In the genomic region with DNA sequence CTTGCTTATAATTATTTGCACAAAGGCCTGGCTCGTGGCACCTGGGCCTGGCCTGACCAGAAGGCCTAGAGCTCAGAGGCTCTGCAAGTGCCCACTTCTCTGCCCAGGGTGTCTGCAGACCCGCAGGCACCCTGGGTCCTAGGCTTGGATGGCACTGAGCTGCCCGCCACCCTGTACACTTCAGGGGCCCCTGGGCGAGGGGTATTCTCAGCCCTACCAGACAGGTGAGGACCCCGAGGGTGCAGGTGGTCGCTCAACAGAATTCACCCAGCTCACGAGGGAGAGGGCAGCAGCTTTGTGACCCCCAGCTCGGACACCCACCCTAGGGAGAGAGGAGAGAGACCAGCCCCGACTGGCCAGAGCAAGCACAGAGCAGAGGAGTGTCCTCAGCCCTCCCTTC, we compare ENCODE assay signal across 24 cellular contexts.
A peak's percentile ranks its signal among the peaks of the same experiment; 100 is the strongest.
DNase-seq lines count a peak whose midpoint lies in the region; ATAC-seq, FAIRE-seq and TF ChIP-seq lines count a peak whose summit lies in the region.
"Had no signal": no experiment of that assay in that cellular context is flagged by ENCODE, and none has a peak within 500 bp of the region (broad histone marks: within the 10 kb centered on the region; RNA-seq: fewer than 3 reads in every experiment).

No MANE protein-coding gene starts in this region.

- no peak for TF ChIP-seq RAD21 in K562 (CRISPR knock-in tag; conservative IDR thresholded peaks at IDR 0.05 in 1 of 2, IDR thresholded peaks at IDR 0.05 in 1 of 2)

- no peak overlapping the region for H3K4ac ChIP-seq in neuronal stem cell (ENCODE audit: low read length)

- H3K27ac ChIP-seq in K562 (ENCODE audit: extremely low read depth, low read depth, low read length) (no peak overlapping the region), neuronal stem cell (replicated peaks; ENCODE audit: low read length) (no peak overlapping the region), stomach (no peak overlapping the region)
- H3K27ac ChIP-seq: 22Rv1; A549; BLaER1 treated with 17β-estradiol and CSF1 and Interleukin-3, amounts not matched to agents 10 nM and 100 nM; C4-2B had no signal

- H3K23ac ChIP-seq in neuronal stem cell (ENCODE audit: low read depth, low read length, poor library complexity), result no peak overlapping the region

- POLR2A ChIA-PET in Caco-2 (lab: Charles Lee) (no interaction called here), K562 (lab: Yijun Ruan, JAX) (interaction anchor here (0.5 kb wide), 1 partner anchor 143 kb away, joined by 4 read pairs; no protein-coding TSS in a partner anchor)

- H3K79me1 ChIP-seq in neuronal stem cell (ENCODE audit: low read depth, low read length), result no peaks in the 10 kb centered on the region

- H2BK15ac ChIP-seq in neuronal stem cell (ENCODE audit: low read length), result no peak overlapping the region

- H3K36me3 ChIP-seq in Caco-2 (ENCODE audit: control insufficient read depth, insufficient read depth, low read length) (no peaks in the 10 kb centered on the region), K562 (ENCODE audit: control insufficient read depth, insufficient read depth, low read length) (peaks cover 85% of the 10 kb centered on the region), neuronal stem cell (replicated peaks in 1 of 2; ENCODE audit: control insufficient read depth in 2 of 2, insufficient read depth in 2 of 2, low read length in 2 of 2) (no peaks in the 10 kb centered on the region), stomach (peaks cover 0 to 51% (median 27%) of the 10 kb centered on the region in 4 donors)
- H3K36me3 ChIP-seq: BLaER1 treated with 17β-estradiol and CSF1 and Interleukin-3, amounts not matched to agents 10 nM and 100 nM had no signal

- no peak overlapping the region for H2AK5ac ChIP-seq in neuronal stem cell (ENCODE audit: low read depth, low read length)

- TF ChIP-seq POLR2A in K562 (conservative IDR thresholded peaks at IDR 0.05) (no peak), stomach (IDR thresholded peaks at IDR 0.05) (no peak)

- H3K79me2 ChIP-seq in K562 (ENCODE audit: control insufficient read depth, insufficient read depth, low read length), result no peaks in the 10 kb centered on the region

- in situ Hi-C loops in K562 (cut with MboI), result no loop called here

- no peaks in the 10 kb centered on the region for H3K27me3 ChIP-seq in Caco-2 (replicated peaks; ENCODE audit: control insufficient read depth, insufficient read depth, low read length)
- H3K27me3 ChIP-seq in K562 (ENCODE audit: control insufficient read depth in 2 of 2, insufficient read depth in 2 of 2, low read length in 2 of 2), result no peaks in the 10 kb centered on the region
- peaks cover 0 to 8% (median 0%) of the 10 kb centered on the region in 3 experiments for H3K27me3 ChIP-seq in neuronal stem cell (ENCODE audit: control insufficient read depth in 3 of 3, insufficient read depth in 3 of 3, low read depth in 1 of 3, low read length in 3 of 3)
- peaks cover 0 to 7% (median 0%) of the 10 kb centered on the region in 3 donors for H3K27me3 ChIP-seq in stomach
- H3K27me3 ChIP-seq: BLaER1 treated with 17β-estradiol and CSF1 and Interleukin-3, amounts not matched to agents 10 nM and 100 nM had no signal

- no peaks in the 10 kb centered on the region for H3K36me3 Mint-ChIP-seq in Caco-2 (ENCODE audit: insufficient read depth, unreplicated experiment)
- H3K36me3 Mint-ChIP-seq: CD8-positive, alpha-beta T cell had no signal

- H2AFZ ChIP-seq in K562 (ENCODE audit: low read depth, low read length) (no peak overlapping the region), neuronal stem cell (ENCODE audit: low read length) (no peak overlapping the region)

- peak overlapping the region; percentile 17 for H3K27ac Mint-ChIP-seq in Caco-2 (ENCODE audit: unreplicated experiment)
- H3K27ac Mint-ChIP-seq: B cell; CD4-positive, alpha-beta T cell; CD8-positive, alpha-beta T cell had no signal

- WGBS in K562 (ENCODE audit: insufficient coverage, low coverage, missing lambda C conversion rate), result 91% methylated on average over 7 of the region's 9 CpGs
- no CpG with 5 or more reads among the region's 9 CpGs for WGBS in neuronal stem cell (ENCODE audit: extremely low coverage in 2 of 2, insufficient read length in 2 of 2, insufficient replicate concordance in 1 of 2), 2 donors
- WGBS in stomach, 5 donors, result 86 to 100% (median 88%) methylated on average over 2 to 9 of the region's 9 CpGs

- H3K4me3 Mint-ChIP-seq in Caco-2 (ENCODE audit: unreplicated experiment), result no peak overlapping the region
- H3K4me3 Mint-ChIP-seq: B cell; CD4-positive, alpha-beta T cell; CD8-positive, alpha-beta T cell had no signal

- H3K4me3 ChIP-seq in Caco-2 (ENCODE audit: low read depth, low read length), result no peak overlapping the region
- no peak overlapping the region for H3K4me3 ChIP-seq in K562
- no peak overlapping the region for H3K4me3 ChIP-seq in neuronal stem cell (ENCODE audit: low read length in 2 of 2)
- H3K4me3 ChIP-seq in stomach, result no peak overlapping the region
- H3K4me3 ChIP-seq: A549; BLaER1 treated with 17β-estradiol and CSF1 and Interleukin-3, amounts not matched to agents 10 nM and 100 nM; GM12878 had no signal

- BruUV-seq in Caco-2 (replicated peaks; lab: Mats Ljungman, UMichigan), result no TSS peak
- BruUV-seq in K562 (replicated peaks; lab: Mats Ljungman, UMichigan), result no TSS peak

- intact Hi-C loops in Caco-2 (cut with micrococcal nuclease; ENCODE audit: unreplicated experiment) (no loop called here), K562 (cut with micrococcal nuclease) (no loop called here), stomach (cut with DNase I; ENCODE audit: low total_unique reads) (no loop called here)

- H4K8ac ChIP-seq in neuronal stem cell (ENCODE audit: low read depth, low read length), result peak overlapping the region; percentile 82

- H3K9me3 ChIP-seq in Caco-2 (no peaks in the 10 kb centered on the region), K562 (replicated peaks; ENCODE audit: control insufficient read depth, insufficient read depth, low read depth, low read length) (no peaks in the 10 kb centered on the region), neuronal stem cell (replicated peaks in 1 of 2; ENCODE audit: control insufficient read depth in 2 of 2, insufficient read depth in 1 of 2, low read depth in 1 of 2, low read length in 2 of 2) (no peaks in the 10 kb centered on the region), stomach (no peaks in the 10 kb centered on the region)
- H3K9me3 ChIP-seq: A549 had no signal

- no peak overlapping the region for H2BK120ac ChIP-seq in neuronal stem cell (ENCODE audit: low read depth, low read length)

- TF ChIP-seq CTCF in Caco-2 (IDR thresholded peaks at IDR 0.05; ENCODE audit: insufficient read depth in 1 of 2, low read depth in 1 of 2, low read length in 1 of 2, severe bottlenecking in 1 of 2, unreplicated experiment in 1 of 2) (no peak), K562 (IDR thresholded peaks at IDR 0.05 in 2 of 3, conservative IDR thresholded peaks at IDR 0.05 in 1 of 3; ENCODE audit: insufficient read depth in 2 of 3, low read depth in 1 of 3, low read length in 3 of 3) (no peak), stomach (IDR thresholded peaks at IDR 0.05) (no peak)

- no peaks in the 10 kb centered on the region for H3K4me1 Mint-ChIP-seq in Caco-2 (ENCODE audit: low read depth, unreplicated experiment)

- TF ChIP-seq EP300 in K562 (IDR thresholded peaks at IDR 0.05; ENCODE audit: low read length) (no peak), stomach (IDR thresholded peaks at IDR 0.05) (no peak)

- H4K91ac ChIP-seq in neuronal stem cell (ENCODE audit: low read depth, low read length, poor library complexity), result no peak overlapping the region

- no peak for ATAC-seq in K562
- no peak for ATAC-seq in HG02759 (IDR thresholded peaks at IDR 0.05; ENCODE audit: unreplicated experiment)
- ATAC-seq: CD8-positive, alpha-beta T cell; GM12878 had no signal

- no peak overlapping the region for H3K14ac ChIP-seq in neuronal stem cell (ENCODE audit: low read length)

- H3K4me1 ChIP-seq in Caco-2 (no peaks in the 10 kb centered on the region), K562 (replicated peaks in 1 of 2; ENCODE audit: control insufficient read depth in 2 of 2, insufficient read depth in 2 of 2, low read length in 2 of 2) (peaks cover 0 to 2% of the 10 kb centered on the region in 2 experiments; a peak in 2 of 5 replicates), neuronal stem cell (ENCODE audit: control insufficient read depth in 2 of 2, insufficient read depth in 1 of 2, low read depth in 1 of 2, low read length in 2 of 2) (peaks cover 0 to 2% of the 10 kb centered on the region in 2 donors), stomach (no peaks in the 10 kb centered on the region)
- H3K4me1 ChIP-seq: A549 had no signal

- H3K9me3 Mint-ChIP-seq in Caco-2 (ENCODE audit: unreplicated experiment), result no peaks in the 10 kb centered on the region
- H3K9me3 Mint-ChIP-seq: CD4-positive, alpha-beta T cell; CD8-positive, alpha-beta T cell had no signal

- peak overlapping the region in 1 of 2 experiments; percentile 68; a peak in 2 of 4 replicates for H3K9ac ChIP-seq in K562 (ENCODE audit: insufficient read depth in 1 of 2, low read depth in 2 of 2, low read length in 2 of 2)
- H3K9ac ChIP-seq in neuronal stem cell (ENCODE audit: low read depth, low read length, poor library complexity), result peak overlapping the region; percentile 60
- H3K9ac ChIP-seq: BLaER1 treated with 17β-estradiol and CSF1 and Interleukin-3, amounts not matched to agents 10 nM and 100 nM had no signal

- H3K4me2 ChIP-seq in K562 (ENCODE audit: insufficient read depth, low read length), result no peak overlapping the region
- no peak overlapping the region for H3K4me2 ChIP-seq in neuronal stem cell (ENCODE audit: insufficient read depth, low read length, poor library complexity, severe bottlenecking)
- H3K4me2 ChIP-seq: A549; BLaER1 treated with 17β-estradiol and CSF1 and Interleukin-3, amounts not matched to agents 10 nM and 100 nM had no signal

- no peak for DNase-seq in Caco-2
- no peak for DNase-seq in K562 (ENCODE audit: extremely low read depth in 1 of 4, low spot score in 3 of 4)
- DNase-seq in neuronal stem cell (ENCODE audit: low spot score), result no peak
- no peak for DNase-seq in stomach
- no peak for DNase-seq in superior temporal gyrus (ENCODE audit: extremely low spot score)
- DNase-seq: AML-193; CD4-positive, alpha-beta T cell; CD8-positive, alpha-beta T cell; DMS 273 treated with DMSO at 0.1 percent for 48 hours; DMS153; DMS53; DMS79; DND-41; EL; GDM1 had no signal

- no peak for FAIRE-seq in K562 (lab: Jason Lieb, UNC)
- FAIRE-seq: A549, GM12878, GM12892, GM19239 had no signal

- no peak overlapping the region for H2BK5ac ChIP-seq in neuronal stem cell (ENCODE audit: low read length)

- H4K20me1 ChIP-seq in K562 (replicated peaks; ENCODE audit: control insufficient read depth, insufficient read depth, low read length), result no peaks in the 10 kb centered on the region
- H4K20me1 ChIP-seq: BLaER1 treated with 17β-estradiol and CSF1 and Interleukin-3, amounts not matched to agents 10 nM and 100 nM had no signal

- no peak overlapping the region for H2BK12ac ChIP-seq in neuronal stem cell (ENCODE audit: low read length)

- CTCF ChIA-PET in Caco-2 (lab: Charles Lee) (interaction anchor here (0.5 kb wide), 1 partner anchor 417 kb away, joined by 3 read pairs; a partner anchor contains a TSS), K562 (lab: Yijun Ruan, JAX; ENCODE audit: low intra/inter-chr PET ratio) (no interaction called here)

- H3K18ac ChIP-seq in neuronal stem cell (ENCODE audit: low read length), result no peak overlapping the region

- no peaks in the 10 kb centered on the region for H3K9me1 ChIP-seq in K562 (ENCODE audit: control insufficient read depth, insufficient read depth, low read length)

- H3K27me3 Mint-ChIP-seq in Caco-2 (ENCODE audit: insufficient read depth, unreplicated experiment), result no peaks in the 10 kb centered on the region
